ENCODE assay signal across 22 cellular contexts in genomic region chr10:131062621-131063260, GRCh38.
"Had no signal": no experiment of that assay in that cellular context is flagged by ENCODE, and none has a peak within 500 bp of the region (broad histone marks: within the 10 kb centered on the region; RNA-seq: fewer than 3 reads in every experiment).

No MANE protein-coding gene starts in this region.

- H3K9me3 ChIP-seq: prostate gland, right atrium auricular region, thoracic aorta had no signal

- H3K36me3 ChIP-seq: esophagus muscularis mucosa, gastroesophageal sphincter, prostate gland, right atrium auricular region, thoracic aorta, tibial nerve had no signal

- H3K4me3 ChIP-seq: esophagus muscularis mucosa, gastroesophageal sphincter, lung, mucosa of descending colon, prostate gland, right atrium auricular region, smooth muscle cell, thoracic aorta, tibial nerve had no signal

- H3K4me1 ChIP-seq: esophagus muscularis mucosa, foreskin keratinocyte, gastroesophageal sphincter, parathyroid adenoma, prostate gland, right atrium auricular region, tibial nerve had no signal

- ATAC-seq: foreskin keratinocyte; gastroesophageal sphincter; left ventricle myocardium superior; mucosa of descending colon; sciatic nerve; stimulated activated naive B cell treated with anti-CD40 and anti-IgM and Interleukin-4, amounts not matched to agents 10 μg/mL and 1 μg/mL and 100 μg/mL, for 72 hours had no signal

- DNase-seq: central memory CD4-positive, alpha-beta T cell; effector CD8-positive, alpha-beta T cell; endodermal cell; foreskin keratinocyte; hypothalamus; immature natural killer cell; left ventricle myocardium superior; mucosa of descending colon; naive B cell; stimulated activated CD4-positive, alpha-beta T cell treated with anti-CD3 and anti-CD28 coated beads, Interleukin-2, amount 100 ng/mL, for 24 hours; stimulated activated CD4-positive, alpha-beta T cell treated with anti-CD3 and anti-CD28 coated beads, Interleukin-4, amount 100 ng/mL, for 4 hours; stimulated activated naive B cell treated with anti-CD40 and anti-IgM and Interleukin-4, amounts not matched to agents 10 μg/mL and 1 μg/mL and 100 μg/mL, for 72 hours had no signal

- H3K27me3 ChIP-seq: foreskin keratinocyte, right atrium auricular region, tibial nerve had no signal

- H3K27ac ChIP-seq: esophagus muscularis mucosa, foreskin keratinocyte, gastroesophageal sphincter, parathyroid adenoma, prostate gland, right atrium auricular region, thoracic aorta, tibial nerve had no signal
